In genomic region chr17:48577330-48577945, GRCh38 we compare ENCODE assay signal across 1 cellular context.
TF ChIP-seq lines count a peak whose summit lies in the region.

No MANE protein-coding gene starts in this region.

TF ChIP-seq in K562, 482 proteins besides CTCF, POLR2A, EP300 and RAD21 (continued from another document and continues in another):
- TF ChIP-seq, protein P1, sequence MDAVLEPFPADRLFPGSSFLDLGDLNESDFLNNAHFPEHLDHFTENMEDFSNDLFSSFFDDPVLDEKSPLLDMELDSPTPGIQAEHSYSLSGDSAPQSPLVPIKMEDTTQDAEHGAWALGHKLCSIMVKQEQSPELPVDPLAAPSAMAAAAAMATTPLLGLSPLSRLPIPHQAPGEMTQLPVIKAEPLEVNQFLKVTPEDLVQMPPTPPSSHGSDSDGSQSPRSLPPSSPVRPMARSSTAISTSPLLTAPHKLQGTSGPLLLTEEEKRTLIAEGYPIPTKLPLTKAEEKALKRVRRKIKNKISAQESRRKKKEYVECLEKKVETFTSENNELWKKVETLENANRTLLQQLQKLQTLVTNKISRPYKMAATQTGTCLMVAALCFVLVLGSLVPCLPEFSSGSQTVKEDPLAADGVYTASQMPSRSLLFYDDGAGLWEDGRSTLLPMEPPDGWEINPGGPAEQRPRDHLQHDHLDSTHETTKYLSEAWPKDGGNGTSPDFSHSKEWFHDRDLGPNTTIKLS (IDR thresholded peaks at IDR 0.05; ENCODE audit: borderline replicate concordance, low read depth): no peak
- TF ChIP-seq SRF (CRISPR knock-in tag; IDR thresholded peaks at IDR 0.05) (no peak), CHD1 (IDR thresholded peaks at IDR 0.05; ENCODE audit: low read length) (peak; percentile 59), BCL6 (CRISPR knock-in tag; IDR thresholded peaks at IDR 0.05) (no peak), MBD1 (CRISPR knock-in tag; IDR thresholded peaks at IDR 0.05) (no peak), SAFB (IDR thresholded peaks at IDR 0.05; ENCODE audit: borderline replicate concordance, low read depth, low read length) (peak; percentile 38; the same call in 1 of the 2 replicates), SIN3B (IDR thresholded peaks at IDR 0.05; ENCODE audit: low read depth) (no peak), ZNF165 (CRISPR knock-in tag; IDR thresholded peaks at IDR 0.05; ENCODE audit: borderline replicate concordance) (no peak), ZNF12 (CRISPR knock-in tag; IDR thresholded peaks at IDR 0.05) (no peak), SRSF9 (IDR thresholded peaks at IDR 0.05; ENCODE audit: borderline replicate concordance, low read depth, low read length) (no peak), NCOA2 (IDR thresholded peaks at IDR 0.05; ENCODE audit: partially characterized antibody in 2 of 2) (no peak), KLF1 (tag; IDR thresholded peaks at IDR 0.05) (no peak), TAF7 (tag; IDR thresholded peaks at IDR 0.05) (no peak), MTA1 (IDR thresholded peaks at IDR 0.05; ENCODE audit: borderline replicate concordance) (no peak), REST (CRISPR knock-in tag; IDR thresholded peaks at IDR 0.05; ENCODE audit: low read depth) (no peak), KDM4B (IDR thresholded peaks at IDR 0.05; ENCODE audit: borderline replicate concordance in 2 of 2, low read depth in 1 of 2) (no peak), ZNF384 (IDR thresholded peaks at IDR 0.05; ENCODE audit: low read depth, low read length) (no peak), LEF1 (IDR thresholded peaks at IDR 0.05) (peak; percentile 16; the same call in 1 of the 2 replicates), NUFIP1 (IDR thresholded peaks at IDR 0.05; ENCODE audit: partially characterized antibody) (no peak), ZNF511 (CRISPR knock-in tag; IDR thresholded peaks at IDR 0.05) (no peak), ZMIZ1 (IDR thresholded peaks at IDR 0.05; ENCODE audit: low read depth in 2 of 2, low read length in 2 of 2) (no peak), SNIP1 (IDR thresholded peaks at IDR 0.05; ENCODE audit: low read depth) (no peak), ZNF212 (CRISPR knock-in tag; IDR thresholded peaks at IDR 0.05) (no peak), SRSF1 (IDR thresholded peaks at IDR 0.05; ENCODE audit: low read depth, low read length) (no peak), ZKSCAN3 (CRISPR knock-in tag; IDR thresholded peaks at IDR 0.05) (no peak), ZBTB17 (CRISPR knock-in tag; IDR thresholded peaks at IDR 0.05) (no peak), ZNF561 (CRISPR knock-in tag; conservative IDR thresholded peaks at IDR 0.05) (no peak), CEBPG (CRISPR knock-in tag; IDR thresholded peaks at IDR 0.05) (no peak), CEBPG (tag; conservative IDR thresholded peaks at IDR 0.05 in 1 of 2, IDR thresholded peaks at IDR 0.05 in 1 of 2) (no peak), PHF8 (IDR thresholded peaks at IDR 0.05; ENCODE audit: borderline replicate concordance, low read length) (0 out of 2 replicates have a peak, but pooled peaks have one; percentile 25), CBX3 (IDR thresholded peaks at IDR 0.05; ENCODE audit: borderline replicate concordance in 1 of 2, low read length in 2 of 2) (no peak), PTBP1 (IDR thresholded peaks at IDR 0.05; ENCODE audit: low read depth, low read length) (no peak), BRF1 (IDR thresholded peaks at IDR 0.05; ENCODE audit: borderline replicate concordance, extremely low read depth, insufficient read length) (no peak), JUN (IDR thresholded peaks at IDR 0.05; ENCODE audit: borderline replicate concordance, low read depth, low read length) (no peak), JUN (CRISPR knock-in tag; IDR thresholded peaks at IDR 0.05; ENCODE audit: borderline replicate concordance) (no peak), MXI1 (IDR thresholded peaks at IDR 0.05; ENCODE audit: low read depth, low read length) (no peak), ZNF707 (CRISPR knock-in tag; conservative IDR thresholded peaks at IDR 0.05) (no peak), TAF9B (IDR thresholded peaks at IDR 0.05; ENCODE audit: partially characterized antibody) (no peak), ZNF143 (CRISPR knock-in tag; IDR thresholded peaks at IDR 0.05) (no peak), ARNT (IDR thresholded peaks at IDR 0.05) (no peak; a peak in 1 of 4 replicates), NFIC (IDR thresholded peaks at IDR 0.05) (no peak), ARID1B (IDR thresholded peaks at IDR 0.05) (no peak), RAD51 (IDR thresholded peaks at IDR 0.05; ENCODE audit: borderline replicate concordance, low read depth) (no peak), ETV1 (tag; conservative IDR thresholded peaks at IDR 0.05; ENCODE audit: low read depth) (no peak), STAG1 (CRISPR knock-in tag; IDR thresholded peaks at IDR 0.05; ENCODE audit: borderline replicate concordance) (no peak), HDAC3 (IDR thresholded peaks at IDR 0.05; ENCODE audit: borderline replicate concordance, partially characterized antibody) (no peak)
- TF ChIP-seq, protein P2, sequence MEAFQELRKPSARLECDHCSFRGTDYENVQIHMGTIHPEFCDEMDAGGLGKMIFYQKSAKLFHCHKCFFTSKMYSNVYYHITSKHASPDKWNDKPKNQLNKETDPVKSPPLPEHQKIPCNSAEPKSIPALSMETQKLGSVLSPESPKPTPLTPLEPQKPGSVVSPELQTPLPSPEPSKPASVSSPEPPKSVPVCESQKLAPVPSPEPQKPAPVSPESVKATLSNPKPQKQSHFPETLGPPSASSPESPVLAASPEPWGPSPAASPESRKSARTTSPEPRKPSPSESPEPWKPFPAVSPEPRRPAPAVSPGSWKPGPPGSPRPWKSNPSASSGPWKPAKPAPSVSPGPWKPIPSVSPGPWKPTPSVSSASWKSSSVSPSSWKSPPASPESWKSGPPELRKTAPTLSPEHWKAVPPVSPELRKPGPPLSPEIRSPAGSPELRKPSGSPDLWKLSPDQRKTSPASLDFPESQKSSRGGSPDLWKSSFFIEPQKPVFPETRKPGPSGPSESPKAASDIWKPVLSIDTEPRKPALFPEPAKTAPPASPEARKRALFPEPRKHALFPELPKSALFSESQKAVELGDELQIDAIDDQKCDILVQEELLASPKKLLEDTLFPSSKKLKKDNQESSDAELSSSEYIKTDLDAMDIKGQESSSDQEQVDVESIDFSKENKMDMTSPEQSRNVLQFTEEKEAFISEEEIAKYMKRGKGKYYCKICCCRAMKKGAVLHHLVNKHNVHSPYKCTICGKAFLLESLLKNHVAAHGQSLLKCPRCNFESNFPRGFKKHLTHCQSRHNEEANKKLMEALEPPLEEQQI (IDR thresholded peaks at IDR 0.05): no peak
- TF ChIP-seq, protein P3, sequence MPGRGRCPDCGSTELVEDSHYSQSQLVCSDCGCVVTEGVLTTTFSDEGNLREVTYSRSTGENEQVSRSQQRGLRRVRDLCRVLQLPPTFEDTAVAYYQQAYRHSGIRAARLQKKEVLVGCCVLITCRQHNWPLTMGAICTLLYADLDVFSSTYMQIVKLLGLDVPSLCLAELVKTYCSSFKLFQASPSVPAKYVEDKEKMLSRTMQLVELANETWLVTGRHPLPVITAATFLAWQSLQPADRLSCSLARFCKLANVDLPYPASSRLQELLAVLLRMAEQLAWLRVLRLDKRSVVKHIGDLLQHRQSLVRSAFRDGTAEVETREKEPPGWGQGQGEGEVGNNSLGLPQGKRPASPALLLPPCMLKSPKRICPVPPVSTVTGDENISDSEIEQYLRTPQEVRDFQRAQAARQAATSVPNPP (IDR thresholded peaks at IDR 0.05; ENCODE audit: borderline replicate concordance, insufficient read depth, insufficient read length): no peak
- TF ChIP-seq, protein P4, sequence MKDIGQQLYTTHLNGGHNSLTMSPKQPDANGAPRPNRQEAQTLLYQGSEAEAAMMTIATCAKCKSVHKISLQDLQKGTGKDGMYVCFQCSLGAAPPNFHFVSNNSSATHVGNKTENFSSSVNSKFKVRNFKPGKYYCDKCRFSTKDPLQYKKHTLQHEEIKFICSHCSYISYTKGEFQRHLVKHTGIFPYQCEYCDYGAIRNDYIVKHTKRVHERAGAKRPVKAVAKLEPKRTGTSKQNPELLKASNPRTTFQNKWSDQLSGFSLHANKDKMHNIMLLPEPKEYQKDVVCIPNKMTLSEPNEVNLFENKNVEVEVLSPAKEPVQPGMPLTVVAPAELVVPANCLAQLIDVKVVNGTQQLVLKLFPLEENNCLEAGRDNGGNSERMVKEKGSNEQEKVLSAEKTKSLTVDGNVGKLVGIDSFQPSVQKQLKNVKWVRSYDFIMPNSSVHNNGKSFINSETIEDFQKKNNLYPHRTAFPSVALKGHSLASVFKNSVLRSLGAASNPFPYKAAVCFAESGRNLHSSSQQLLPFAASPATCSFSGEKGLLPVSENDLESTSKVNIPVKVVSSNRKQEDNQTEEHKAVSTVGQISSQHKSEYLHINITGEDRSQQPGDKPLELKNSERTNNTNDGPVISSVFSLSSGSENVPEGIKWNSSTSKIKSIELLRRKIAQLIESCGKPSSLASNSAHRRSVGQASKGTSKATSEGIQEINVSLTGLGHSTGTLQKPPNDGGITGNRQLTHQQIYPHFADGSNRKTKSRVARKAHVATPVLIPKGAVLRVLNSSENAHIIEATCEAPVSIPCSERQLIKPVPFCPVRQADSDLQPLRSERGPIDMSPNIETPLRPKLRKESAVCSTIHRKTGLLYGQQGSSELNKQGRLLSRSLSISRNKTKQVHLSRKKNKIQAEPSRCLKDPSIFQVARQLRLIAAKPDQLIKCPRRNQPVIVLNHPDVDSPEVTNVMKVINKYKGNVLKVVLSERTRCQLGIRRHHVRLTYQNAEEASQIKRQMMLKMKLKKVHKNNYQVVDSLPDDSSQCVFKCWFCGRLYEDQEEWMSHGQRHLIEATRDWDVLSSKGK (CRISPR knock-in tag; IDR thresholded peaks at IDR 0.05): no peak
- TF ChIP-seq, protein P5, sequence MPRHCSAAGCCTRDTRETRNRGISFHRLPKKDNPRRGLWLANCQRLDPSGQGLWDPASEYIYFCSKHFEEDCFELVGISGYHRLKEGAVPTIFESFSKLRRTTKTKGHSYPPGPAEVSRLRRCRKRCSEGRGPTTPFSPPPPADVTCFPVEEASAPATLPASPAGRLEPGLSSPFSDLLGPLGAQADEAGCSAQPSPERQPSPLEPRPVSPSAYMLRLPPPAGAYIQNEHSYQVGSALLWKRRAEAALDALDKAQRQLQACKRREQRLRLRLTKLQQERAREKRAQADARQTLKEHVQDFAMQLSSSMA (CRISPR knock-in tag; IDR thresholded peaks at IDR 0.05): no peak
